In the genomic region with DNA sequence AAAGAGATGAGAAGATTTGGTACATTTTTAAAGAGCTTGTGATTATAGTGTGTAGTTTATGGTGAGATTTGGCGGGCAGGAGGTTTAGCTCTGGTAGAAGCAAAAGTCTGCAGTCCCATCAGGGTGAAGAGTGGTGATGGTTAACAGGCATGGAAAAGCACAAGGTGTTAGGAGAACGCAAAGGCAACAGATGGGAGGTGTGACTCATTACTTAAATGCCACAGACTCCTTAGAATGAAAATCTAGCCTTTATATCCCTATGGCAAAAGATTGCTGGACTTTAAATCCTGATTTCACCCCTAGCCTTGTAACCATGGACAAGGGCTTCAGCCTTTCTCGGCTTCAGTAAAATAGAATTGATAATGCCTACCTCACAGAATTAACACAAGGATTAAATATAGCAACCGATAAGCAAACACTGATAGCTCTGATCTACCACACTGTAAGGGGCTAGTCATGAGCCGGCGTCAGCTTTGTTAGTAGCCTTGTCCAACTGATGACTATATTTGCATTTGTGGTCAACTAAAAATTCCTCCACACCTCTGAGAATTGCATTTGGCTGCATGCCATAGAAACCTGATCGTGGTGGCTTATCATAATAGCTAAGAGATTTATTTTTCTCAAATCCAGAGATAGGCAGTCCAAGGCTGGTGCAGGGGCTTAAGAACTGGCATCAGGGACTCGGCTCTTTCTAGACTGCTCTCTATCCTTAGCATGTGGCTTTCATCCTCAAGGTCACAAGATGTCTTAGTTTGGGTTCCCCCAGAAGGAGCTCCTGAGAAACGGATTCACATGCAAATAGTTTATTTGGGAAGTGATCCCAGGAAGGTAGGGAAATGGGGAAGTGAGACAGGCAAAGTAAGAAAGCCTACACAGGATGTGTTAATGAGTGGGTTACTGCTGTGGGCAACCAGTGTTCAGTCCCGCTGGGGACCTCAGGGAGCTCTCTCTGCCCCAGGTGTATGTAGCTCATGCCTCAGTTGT, we compare ENCODE assay signal across 9 cellular contexts. TPM values are rescaled to one million over a fixed set of nuclear protein-coding genes. Genes with fewer than 3 reads are reported as not detected.
DNase-seq lines count a peak whose midpoint lies in the region; ATAC-seq, FAIRE-seq and TF ChIP-seq lines count a peak whose summit lies in the region.
"Had no signal": no experiment of that assay in that cellular context is flagged by ENCODE, and none has a peak within 500 bp of the region (broad histone marks: within the 10 kb centered on the region; RNA-seq: fewer than 3 reads in every experiment).

No MANE protein-coding gene starts in this region.

- H3K9me3 Mint-ChIP-seq in activated CD4-positive, alpha-beta T cell treated with anti-CD3 and anti-CD28 coated beads for 36 hours (ENCODE audit: low read depth), result no peaks in the 10 kb centered on the region

- ATAC-seq in HG02798 (IDR thresholded peaks at IDR 0.05; ENCODE audit: poor library complexity, unreplicated experiment), result peak; percentile 75
- no peak for ATAC-seq in activated CD4-positive, alpha-beta T cell treated with anti-CD3 and anti-CD28 coated beads for 36 hours

- H3K4me3 ChIP-seq in kidney (ENCODE audit: low read length in 2 of 2), result no peak overlapping the region

- H3K36me3 ChIP-seq in kidney (ENCODE audit: control insufficient read depth in 1 of 2, insufficient read depth in 2 of 2, low read length in 2 of 2), result peaks cover 3 to 4% of the 10 kb centered on the region in 2 donors

- peaks cover 0 to 4% of the 10 kb centered on the region in 2 donors for H3K4me1 ChIP-seq in kidney (ENCODE audit: control insufficient read depth in 1 of 2, insufficient read depth in 1 of 2, low read depth in 1 of 2, low read length in 2 of 2)

- H3K4me1 Mint-ChIP-seq in activated CD4-positive, alpha-beta T cell treated with anti-CD3 and anti-CD28 coated beads for 36 hours, result peaks cover 4% of the 10 kb centered on the region

- H3K9me3 ChIP-seq in kidney (ENCODE audit: control insufficient read depth in 1 of 2, low read length in 2 of 2), result no peaks in the 10 kb centered on the region

- TF ChIP-seq CTCF in kidney (IDR thresholded peaks at IDR 0.05; ENCODE audit: borderline replicate concordance, extremely low read depth, insufficient read depth), result no peak

- intact Hi-C loops in activated CD4-positive, alpha-beta T cell treated with anti-CD3 and anti-CD28 coated beads for 36 hours (cut with DNase I, micrococcal nuclease), result no loop called here
- intact Hi-C loops in kidney (cut with DNase I), result no loop called here

- no peak for FAIRE-seq in kidney (lab: Jason Lieb, UNC)
- FAIRE-seq: TTC549 had no signal

- no peak overlapping the region for H3K27ac Mint-ChIP-seq in activated CD4-positive, alpha-beta T cell treated with anti-CD3 and anti-CD28 coated beads for 36 hours

- CTCF ChIA-PET in activated CD4-positive, alpha-beta T cell treated with anti-CD3 and anti-CD28 coated beads for 36 hours (lab: Charles Lee), result interaction anchor here (0.5 to 2.0 kb wide), 4 partner anchors 14 to 347 kb away, joined by 3 to 11 read pairs (median 6); no protein-coding TSS in a partner anchor

- POLR2A ChIA-PET in activated CD4-positive, alpha-beta T cell treated with anti-CD3 and anti-CD28 coated beads for 36 hours (lab: Charles Lee), result no interaction called here

- no peak overlapping the region for H3K27ac ChIP-seq in kidney (ENCODE audit: low read depth in 2 of 2, low read length in 2 of 2)

- peaks cover 24% of the 10 kb centered on the region for H3K36me3 Mint-ChIP-seq in activated CD4-positive, alpha-beta T cell treated with anti-CD3 and anti-CD28 coated beads for 36 hours (ENCODE audit: low read depth)

- no peak overlapping the region for H3K4me3 Mint-ChIP-seq in activated CD4-positive, alpha-beta T cell treated with anti-CD3 and anti-CD28 coated beads for 36 hours

- H3K9ac ChIP-seq in kidney (ENCODE audit: low read length in 2 of 2), result no peak overlapping the region

- no peaks in the 10 kb centered on the region for H3K27me3 Mint-ChIP-seq in activated CD4-positive, alpha-beta T cell treated with anti-CD3 and anti-CD28 coated beads for 36 hours

- DNase-seq in NCI-H187 (lab: John Stamatoyannopoulos, UW), result peak; percentile 40 to 41
- no peak for DNase-seq in NCI-H187 treated with DMSO at 0.1 percent for 48 hours (lab: John Stamatoyannopoulos, UW)
- DNase-seq in NCI-H526 treated with DMSO at 0.1 percent for 48 hours (lab: John Stamatoyannopoulos, UW), result peak; percentile 91
- DNase-seq in kidney tubule cell (ENCODE audit: low spot score), result peak; percentile 64
- no peak for DNase-seq in activated CD4-positive, alpha-beta T cell treated with anti-CD3 and anti-CD28 coated beads for 36 hours
- no peak for DNase-seq in NCI-H446 (lab: John Stamatoyannopoulos, UW)
- DNase-seq in kidney, result no peak

RNA-seq across cellular contexts. Expression of gene MFAP3, which starts 19.6 kb away (rescaled TPM):
- 10 to 100 TPM; 13.2 to 13.5 TPM for total RNA-seq in activated CD4-positive, alpha-beta T cell treated with anti-CD3 and anti-CD28 coated beads for 36 hours
- total RNA-seq in kidney, result 36.4 TPM
- polyA plus RNA-seq in kidney (ENCODE audit: insufficient read depth, low read depth, low replicate concordance), result 3.1 TPM

RNA-seq across cellular contexts. Expression of gene FAM114A2, which starts 19.6 kb away (rescaled TPM):
- total RNA-seq in activated CD4-positive, alpha-beta T cell treated with anti-CD3 and anti-CD28 coated beads for 36 hours, result 10 to 100 TPM; 27.9 to 28.5 TPM
- total RNA-seq in kidney, result 36.2 TPM
- 12.9 TPM for polyA plus RNA-seq in kidney (ENCODE audit: insufficient read depth, low read depth, low replicate concordance)

Comparison
In these comparisons a context has a peak if more than half of its experiments do, and no peak if none do; other contexts are left out.
1. DNase-seq: peak in NCI-H187 (2 of 2), NCI-H526 treated with DMSO at 0.1 percent for 48 hours (single experiment) and kidney tubule cell (single experiment); none in NCI-H187 treated with DMSO at 0.1 percent for 48 hours (single experiment), activated CD4-positive, alpha-beta T cell treated with anti-CD3 and anti-CD28 coated beads for 36 hours (single experiment), NCI-H446 (0 of 2) and kidney (single experiment).